1 cellular context compared by ENCODE assay signal in genomic region chr4:23500876-23501275, GRCh38.
TF ChIP-seq lines count a peak whose summit lies in the region.

No MANE protein-coding gene starts in this region.

TF ChIP-seq in GM23338, 12 proteins besides CTCF, POLR2A, EP300 and RAD21 (continued from another document):
- TF ChIP-seq REST (IDR thresholded peaks at IDR 0.05; ENCODE audit: unreplicated experiment) (no peak), POLR2AphosphoS5 (IDR thresholded peaks at IDR 0.05; ENCODE audit: low read depth) (no peak), EZH2 (IDR thresholded peaks at IDR 0.05; ENCODE audit: low read depth, unreplicated experiment) (no peak), ZNF114 (CRISPR knock-in tag; IDR thresholded peaks at IDR 0.05) (no peak), CREB1 (CRISPR knock-in tag; IDR thresholded peaks at IDR 0.05; ENCODE audit: low read depth) (no peak), JUNB (IDR thresholded peaks at IDR 0.05; ENCODE audit: unreplicated experiment) (no peak)
